ENCODE assay signal across 12 cellular contexts in genomic region chr10:62093863-62094291, GRCh38.
A peak's percentile ranks its signal among the peaks of the same experiment; 100 is the strongest.
DNase-seq lines count a peak whose midpoint lies in the region; ATAC-seq and TF ChIP-seq lines count a peak whose summit lies in the region.
"Had no signal": no experiment of that assay in that cellular context is flagged by ENCODE, and none has a peak within 500 bp of the region (broad histone marks: within the 10 kb centered on the region; RNA-seq: fewer than 3 reads in every experiment).

No MANE protein-coding gene starts in this region.

- no peak for DNase-seq in Right ventricle myocardium inferior (ENCODE audit: missing footprints)
- no peak for DNase-seq in cardiac septum (ENCODE audit: low spot score)
- peak; percentile 92 for DNase-seq in choroid plexus epithelial cell (ENCODE audit: low read depth)
- no peak for DNase-seq in memory B cell (ENCODE audit: low spot score in 2 of 2)
- no peak for DNase-seq in vagina (ENCODE audit: extremely low spot score in 2 of 2)
- no peak for DNase-seq in SIG-M5 (lab: John Stamatoyannopoulos, UW)
- DNase-seq: activated naive CD8-positive, alpha-beta T cell treated with anti-CD3 and anti-CD28 coated beads for 36 hours; stimulated activated CD8-positive, alpha-beta memory T cell treated with anti-CD3 and anti-CD28 coated beads, Interleukin-4, amount 100 ng/mL, for 48 hours; T-cell had no signal

- H3K4me3 Mint-ChIP-seq in memory B cell: no peak overlapping the region
- H3K4me3 Mint-ChIP-seq: activated naive CD8-positive, alpha-beta T cell treated with anti-CD3 and anti-CD28 coated beads for 36 hours; T-cell had no signal

- ATAC-seq in Right ventricle myocardium inferior (peak; percentile 17), memory B cell (ENCODE audit: low read depth) (no peak), GM18909 (IDR thresholded peaks at IDR 0.05; ENCODE audit: poor library complexity, unreplicated experiment) (no peak), GM19328 (IDR thresholded peaks at IDR 0.05; ENCODE audit: unreplicated experiment) (no peak)
- ATAC-seq: T-cell had no signal

- H3K27ac ChIP-seq in vagina: peak overlapping the region; percentile 70
- H3K27ac ChIP-seq: BLaER1 treated with 17β-estradiol and CSF1 and Interleukin-3, amounts not matched to agents 10 nM and 100 nM had no signal

- no peaks in the 10 kb centered on the region for H3K9me3 Mint-ChIP-seq in memory B cell
- H3K9me3 Mint-ChIP-seq: T-cell had no signal

- no peaks in the 10 kb centered on the region for H3K9me3 ChIP-seq in vagina
- H3K9me3 ChIP-seq: BLaER1 treated with 17β-estradiol and CSF1 and Interleukin-3, amounts not matched to agents 10 nM and 100 nM had no signal

- peaks cover 5 to 22% of the 10 kb centered on the region in 2 donors for H3K36me3 ChIP-seq in vagina

- H3K4me1 Mint-ChIP-seq in memory B cell: peaks cover 19% of the 10 kb centered on the region

- H3K27ac Mint-ChIP-seq in memory B cell: peak overlapping the region; percentile 66
- H3K27ac Mint-ChIP-seq: activated naive CD8-positive, alpha-beta T cell treated with anti-CD3 and anti-CD28 coated beads for 36 hours had no signal

- TF ChIP-seq POLR2A in vagina (IDR thresholded peaks at IDR 0.05): no peak

- H3K27me3 ChIP-seq in vagina: no peaks in the 10 kb centered on the region
- H3K27me3 ChIP-seq: BLaER1 treated with 17β-estradiol and CSF1 and Interleukin-3, amounts not matched to agents 10 nM and 100 nM had no signal

- TF ChIP-seq CTCF in choroid plexus epithelial cell (conservative IDR thresholded peaks at IDR 0.05; ENCODE audit: low read depth, low read length): no peak
- no peak for TF ChIP-seq CTCF in vagina (IDR thresholded peaks at IDR 0.05)

- no peaks in the 10 kb centered on the region for H3K27me3 Mint-ChIP-seq in memory B cell
- H3K27me3 Mint-ChIP-seq: activated naive CD8-positive, alpha-beta T cell treated with anti-CD3 and anti-CD28 coated beads for 36 hours; T-cell had no signal

- H3K4me1 ChIP-seq in vagina: peaks cover 79% of the 10 kb centered on the region

- peaks cover 58% of the 10 kb centered on the region for H3K36me3 Mint-ChIP-seq in memory B cell

- no peak overlapping the region for H3K4me3 ChIP-seq in choroid plexus epithelial cell (ENCODE audit: low read depth, low read length)
- no peak overlapping the region for H3K4me3 ChIP-seq in vagina
- H3K4me3 ChIP-seq: BLaER1 treated with 17β-estradiol and CSF1 and Interleukin-3, amounts not matched to agents 10 nM and 100 nM had no signal

- intact Hi-C loops in Right ventricle myocardium inferior (cut with DNase I): no loop called here
- intact Hi-C loops in cardiac septum (cut with DNase I): no loop called here
- intact Hi-C loops in vagina (cut with DNase I): no loop called here
